1 cellular context compared by ENCODE assay signal in the genomic region with DNA sequence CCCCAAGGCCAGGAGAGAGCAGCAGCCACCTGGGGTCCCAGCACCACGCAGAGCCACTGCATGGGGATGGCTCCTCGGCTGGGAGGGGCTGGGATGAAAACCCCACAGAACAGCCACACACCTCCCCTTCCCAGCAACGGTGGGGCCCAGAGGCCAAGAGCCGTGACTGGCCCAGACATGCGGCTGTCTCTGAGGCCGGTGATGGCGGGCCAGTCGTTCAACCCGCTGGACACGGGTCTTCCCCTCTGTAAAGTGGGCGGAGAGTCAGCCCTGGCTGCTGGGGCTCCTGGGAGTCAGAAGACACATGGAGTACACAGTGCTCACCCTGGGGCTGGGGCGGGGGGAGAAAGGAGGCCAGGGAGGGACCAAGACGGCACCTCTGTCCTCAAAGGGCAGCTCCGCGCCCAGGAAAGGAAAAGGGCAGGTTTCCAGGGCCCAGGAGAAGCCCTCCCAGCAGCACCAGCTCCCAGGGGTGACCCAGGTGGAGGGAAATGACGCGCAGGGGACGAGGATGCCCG.
TF ChIP-seq lines count a peak whose summit lies in the region.

No MANE protein-coding gene starts in this region.

TF ChIP-seq in K562, 482 proteins besides CTCF, POLR2A, EP300 and RAD21:
- no peak for TF ChIP-seq MAFK (IDR thresholded peaks at IDR 0.05; ENCODE audit: low read length)
- peak; percentile 57; the same call in 1 of the 2 replicates for TF ChIP-seq ZNF121 (CRISPR knock-in tag; conservative IDR thresholded peaks at IDR 0.05)
- TF ChIP-seq KAT8 (IDR thresholded peaks at IDR 0.05; ENCODE audit: low read depth), result no peak
- TF ChIP-seq VEZF1 (CRISPR knock-in tag; IDR thresholded peaks at IDR 0.05), result peak; percentile 43; the same call in 1 of the 2 replicates
- TF ChIP-seq, protein P1, sequence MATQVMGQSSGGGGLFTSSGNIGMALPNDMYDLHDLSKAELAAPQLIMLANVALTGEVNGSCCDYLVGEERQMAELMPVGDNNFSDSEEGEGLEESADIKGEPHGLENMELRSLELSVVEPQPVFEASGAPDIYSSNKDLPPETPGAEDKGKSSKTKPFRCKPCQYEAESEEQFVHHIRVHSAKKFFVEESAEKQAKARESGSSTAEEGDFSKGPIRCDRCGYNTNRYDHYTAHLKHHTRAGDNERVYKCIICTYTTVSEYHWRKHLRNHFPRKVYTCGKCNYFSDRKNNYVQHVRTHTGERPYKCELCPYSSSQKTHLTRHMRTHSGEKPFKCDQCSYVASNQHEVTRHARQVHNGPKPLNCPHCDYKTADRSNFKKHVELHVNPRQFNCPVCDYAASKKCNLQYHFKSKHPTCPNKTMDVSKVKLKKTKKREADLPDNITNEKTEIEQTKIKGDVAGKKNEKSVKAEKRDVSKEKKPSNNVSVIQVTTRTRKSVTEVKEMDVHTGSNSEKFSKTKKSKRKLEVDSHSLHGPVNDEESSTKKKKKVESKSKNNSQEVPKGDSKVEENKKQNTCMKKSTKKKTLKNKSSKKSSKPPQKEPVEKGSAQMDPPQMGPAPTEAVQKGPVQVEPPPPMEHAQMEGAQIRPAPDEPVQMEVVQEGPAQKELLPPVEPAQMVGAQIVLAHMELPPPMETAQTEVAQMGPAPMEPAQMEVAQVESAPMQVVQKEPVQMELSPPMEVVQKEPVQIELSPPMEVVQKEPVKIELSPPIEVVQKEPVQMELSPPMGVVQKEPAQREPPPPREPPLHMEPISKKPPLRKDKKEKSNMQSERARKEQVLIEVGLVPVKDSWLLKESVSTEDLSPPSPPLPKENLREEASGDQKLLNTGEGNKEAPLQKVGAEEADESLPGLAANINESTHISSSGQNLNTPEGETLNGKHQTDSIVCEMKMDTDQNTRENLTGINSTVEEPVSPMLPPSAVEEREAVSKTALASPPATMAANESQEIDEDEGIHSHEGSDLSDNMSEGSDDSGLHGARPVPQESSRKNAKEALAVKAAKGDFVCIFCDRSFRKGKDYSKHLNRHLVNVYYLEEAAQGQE (CRISPR knock-in tag; IDR thresholded peaks at IDR 0.05; ENCODE audit: low read depth), result no peak
- 0 out of 4 replicates have a peak, but pooled peaks of 1 of the 2 experiments have one; percentile 9 for TF ChIP-seq MNT (conservative IDR thresholded peaks at IDR 0.05)
- TF ChIP-seq ZBTB5 (IDR thresholded peaks at IDR 0.05), result no peak
- TF ChIP-seq ZNF282 (CRISPR knock-in tag; IDR thresholded peaks at IDR 0.05), result 0 out of 2 replicates have a peak, but pooled peaks have one; percentile 72
- TF ChIP-seq, protein P2, sequence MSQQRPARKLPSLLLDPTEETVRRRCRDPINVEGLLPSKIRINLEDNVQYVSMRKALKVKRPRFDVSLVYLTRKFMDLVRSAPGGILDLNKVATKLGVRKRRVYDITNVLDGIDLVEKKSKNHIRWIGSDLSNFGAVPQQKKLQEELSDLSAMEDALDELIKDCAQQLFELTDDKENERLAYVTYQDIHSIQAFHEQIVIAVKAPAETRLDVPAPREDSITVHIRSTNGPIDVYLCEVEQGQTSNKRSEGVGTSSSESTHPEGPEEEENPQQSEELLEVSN (IDR thresholded peaks at IDR 0.05; ENCODE audit: borderline replicate concordance in 1 of 2, extremely low read depth in 1 of 2, insufficient read depth in 1 of 2, insufficient read length in 1 of 2, low read depth in 1 of 2, low read length in 1 of 2, poor library complexity in 1 of 2, severe bottlenecking in 1 of 2), result peak in 1 of 2 experiments; percentile 53
- TF ChIP-seq, protein P3, sequence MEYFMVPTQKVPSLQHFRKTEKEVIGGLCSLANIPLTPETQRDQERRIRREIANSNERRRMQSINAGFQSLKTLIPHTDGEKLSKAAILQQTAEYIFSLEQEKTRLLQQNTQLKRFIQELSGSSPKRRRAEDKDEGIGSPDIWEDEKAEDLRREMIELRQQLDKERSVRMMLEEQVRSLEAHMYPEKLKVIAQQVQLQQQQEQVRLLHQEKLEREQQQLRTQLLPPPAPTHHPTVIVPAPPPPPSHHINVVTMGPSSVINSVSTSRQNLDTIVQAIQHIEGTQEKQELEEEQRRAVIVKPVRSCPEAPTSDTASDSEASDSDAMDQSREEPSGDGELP (CRISPR knock-in tag; IDR thresholded peaks at IDR 0.05; ENCODE audit: borderline replicate concordance), result peak; percentile 60; the same call in 1 of the 2 replicates
- TF ChIP-seq, protein P4, sequence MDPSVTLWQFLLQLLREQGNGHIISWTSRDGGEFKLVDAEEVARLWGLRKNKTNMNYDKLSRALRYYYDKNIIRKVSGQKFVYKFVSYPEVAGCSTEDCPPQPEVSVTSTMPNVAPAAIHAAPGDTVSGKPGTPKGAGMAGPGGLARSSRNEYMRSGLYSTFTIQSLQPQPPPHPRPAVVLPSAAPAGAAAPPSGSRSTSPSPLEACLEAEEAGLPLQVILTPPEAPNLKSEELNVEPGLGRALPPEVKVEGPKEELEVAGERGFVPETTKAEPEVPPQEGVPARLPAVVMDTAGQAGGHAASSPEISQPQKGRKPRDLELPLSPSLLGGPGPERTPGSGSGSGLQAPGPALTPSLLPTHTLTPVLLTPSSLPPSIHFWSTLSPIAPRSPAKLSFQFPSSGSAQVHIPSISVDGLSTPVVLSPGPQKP (CRISPR knock-in tag; IDR thresholded peaks at IDR 0.05), result no peak
